ENCODE assay signal across 24 cellular contexts in the genomic region with DNA sequence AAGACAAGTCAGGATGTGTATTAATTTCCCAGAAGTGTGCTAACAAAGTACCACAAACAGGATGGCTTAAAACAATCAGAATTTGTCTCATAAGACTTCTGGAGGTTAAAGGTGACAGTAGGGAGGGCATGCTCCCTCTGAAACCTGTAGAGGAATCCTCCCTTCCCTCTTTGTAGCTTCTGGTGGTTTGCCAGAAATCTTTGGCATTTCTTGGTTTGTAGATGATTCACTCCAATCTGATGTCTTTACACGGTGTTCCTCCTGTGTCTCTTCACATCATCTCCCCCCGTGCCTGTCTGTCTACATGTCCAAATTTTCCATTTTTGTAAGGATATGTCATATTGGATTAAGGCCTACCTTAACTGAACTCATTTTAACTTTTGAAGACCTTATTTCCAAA.
DNase-seq lines count a peak whose midpoint lies in the region; ATAC-seq and TF ChIP-seq lines count a peak whose summit lies in the region.
"Had no signal": no experiment of that assay in that cellular context is flagged by ENCODE, and none has a peak within 500 bp of the region (broad histone marks: within the 10 kb centered on the region; RNA-seq: fewer than 3 reads in every experiment).

No MANE protein-coding gene starts in this region.

- no peak overlapping the region for H3K27ac ChIP-seq in endodermal cell (ENCODE audit: low read depth, low read length)
- H3K27ac ChIP-seq: sigmoid colon, SJSA1, WERI-Rb-1 had no signal

- H3K27ac Mint-ChIP-seq in endodermal cell = peak overlapping the region; percentile 15
- H3K27ac Mint-ChIP-seq: activated naive CD8-positive, alpha-beta T cell treated with anti-CD3 and anti-CD28 coated beads, Interleukin-2, amount 10 ng/mL, durations not matched to agents 7 days and 5 days; activated T-helper 2 cell treated with anti-CD3 and anti-CD28 coated beads, Interferon-gamma antibody, Interleukin-2, Interleukin-4, amounts not matched to agents 10 μg/mL and 5 μg/mL and 100 μg/mL, durations not matched to agents 14 hours and 24 hours and 36 hours; brain; dendritic cell treated with granulocyte-macrophage colony-stimulating factor and Interleukin-4, amounts not matched to agents 40 ng/mL and 50 ng/mL, for 4 days; nephron progenitor cell had no signal

- H3K9me3 ChIP-seq in endodermal cell (ENCODE audit: control insufficient read depth, low read length) = peaks cover 11% of the 10 kb centered on the region
- H3K9me3 ChIP-seq: HAP-1, MG63, sigmoid colon, SJSA1 had no signal

- H3K27me3 ChIP-seq in endodermal cell (ENCODE audit: control insufficient read depth, insufficient read depth, low read length, poor library complexity, severe bottlenecking) = no peaks in the 10 kb centered on the region
- H3K27me3 ChIP-seq: MG63, sigmoid colon, SJSA1 had no signal

- ATAC-seq in omental fat pad (ENCODE audit: low FRiP score) (peak; percentile 89), GM21723 (IDR thresholded peaks at IDR 0.05; ENCODE audit: unreplicated experiment) (no peak)

- no peaks in the 10 kb centered on the region for H3K36me3 Mint-ChIP-seq in endodermal cell (ENCODE audit: low read depth)
- H3K36me3 Mint-ChIP-seq: activated naive CD8-positive, alpha-beta T cell treated with anti-CD3 and anti-CD28 coated beads, Interleukin-2, amount 10 ng/mL, durations not matched to agents 7 days and 5 days; brain had no signal

- no peaks in the 10 kb centered on the region for H3K27me3 Mint-ChIP-seq in endodermal cell (ENCODE audit: insufficient read depth)
- H3K27me3 Mint-ChIP-seq: activated naive CD8-positive, alpha-beta T cell treated with anti-CD3 and anti-CD28 coated beads, Interleukin-2, amount 10 ng/mL, durations not matched to agents 7 days and 5 days; dendritic cell treated with granulocyte-macrophage colony-stimulating factor and Interleukin-4, amounts not matched to agents 40 ng/mL and 50 ng/mL, for 4 days had no signal

- peak; percentile 43 for DNase-seq in EL
- peak; percentile 75 for DNase-seq in M059J (ENCODE audit: low read depth)
- no peak for DNase-seq in endodermal cell
- DNase-seq in omental fat pad (ENCODE audit: low spot score) = no peak
- no peak for DNase-seq in NCI-H1092 (lab: John Stamatoyannopoulos, UW)
- no peak for DNase-seq in stimulated activated CD4-positive, alpha-beta T cell treated with anti-CD3 and anti-CD28 coated beads, Interleukin-4, amount 100 ng/mL, for 24 hours
- DNase-seq: activated CD8-positive, alpha-beta memory T cell treated with anti-CD3 and anti-CD28 coated beads, Interleukin-2, amount 50 U/mL, for 4 hours; activated naive CD8-positive, alpha-beta T cell treated with anti-CD3 and anti-CD28 coated beads, Interleukin-2, amount 10 ng/mL, durations not matched to agents 7 days and 5 days; AML-193; hypothalamus; kidney; MG63; NCI-H146; NCI-H82; nephron progenitor cell; sigmoid colon; stimulated activated naive CD4-positive, alpha-beta T cell treated with Interleukin-2 at 50 U/mL for 16 hours; WERI-Rb-1 had no signal

- 92% methylated on average over 2 of the region's 2 CpGs; no CpG with 5 or more reads in 1 of the 2 experiments for WGBS in endodermal cell (ENCODE audit: insufficient coverage in 1 of 2, insufficient read length in 1 of 2), 2 experiments

- no peak for TF ChIP-seq CTCF in endodermal cell (conservative IDR thresholded peaks at IDR 0.05)
- no peak for TF ChIP-seq CTCF in omental fat pad (IDR thresholded peaks at IDR 0.05)

- no peaks in the 10 kb centered on the region for H3K36me3 ChIP-seq in endodermal cell (ENCODE audit: control insufficient read depth, insufficient read depth, low read length)
- H3K36me3 ChIP-seq: HAP-1, MG63, sigmoid colon, SJSA1, WERI-Rb-1 had no signal

- H3K4me1 Mint-ChIP-seq in endodermal cell = peaks cover 44% of the 10 kb centered on the region
- H3K4me1 Mint-ChIP-seq: activated naive CD8-positive, alpha-beta T cell treated with anti-CD3 and anti-CD28 coated beads, Interleukin-2, amount 10 ng/mL, durations not matched to agents 7 days and 5 days had no signal

- no peak overlapping the region for H3K4me3 Mint-ChIP-seq in endodermal cell
- H3K4me3 Mint-ChIP-seq: activated naive CD8-positive, alpha-beta T cell treated with anti-CD3 and anti-CD28 coated beads, Interleukin-2, amount 10 ng/mL, durations not matched to agents 7 days and 5 days; brain; dendritic cell treated with granulocyte-macrophage colony-stimulating factor and Interleukin-4, amounts not matched to agents 40 ng/mL and 50 ng/mL, for 4 days; nephron progenitor cell had no signal

- no peaks in the 10 kb centered on the region for H3K9me3 Mint-ChIP-seq in endodermal cell
- H3K9me3 Mint-ChIP-seq: activated naive CD8-positive, alpha-beta T cell treated with anti-CD3 and anti-CD28 coated beads, Interleukin-2, amount 10 ng/mL, durations not matched to agents 7 days and 5 days; activated T-helper 2 cell treated with anti-CD3 and anti-CD28 coated beads, Interferon-gamma antibody, Interleukin-2, Interleukin-4, amounts not matched to agents 10 μg/mL and 5 μg/mL and 100 μg/mL, durations not matched to agents 14 hours and 24 hours and 36 hours; nephron progenitor cell had no signal

- H3K9ac ChIP-seq in endodermal cell (ENCODE audit: extremely low read depth, low read length, poor library complexity, severe bottlenecking) = no peak overlapping the region

- no peaks in the 10 kb centered on the region for H3K4me1 ChIP-seq in endodermal cell (ENCODE audit: control insufficient read depth, insufficient read depth, low read length)
- H3K4me1 ChIP-seq: HAP-1, sigmoid colon, SJSA1 had no signal

- H3K4me3 ChIP-seq in endodermal cell (ENCODE audit: low read length) = no peak overlapping the region
- H3K4me3 ChIP-seq: HAP-1, MG63, sigmoid colon, SJSA1 had no signal

Comparison
In these comparisons a context has a peak if more than half of its experiments do, and no peak if none do; other contexts are left out.
1. DNase-seq: peak in EL (single experiment) and M059J (single experiment); none in endodermal cell (single experiment), omental fat pad (single experiment), NCI-H1092 (single experiment) and stimulated activated CD4-positive, alpha-beta T cell treated with anti-CD3 and anti-CD28 coated beads, Interleukin-4, amount 100 ng/mL, for 24 hours (single experiment).